ENCODE assay signal across 1 cellular context in the genomic region with DNA sequence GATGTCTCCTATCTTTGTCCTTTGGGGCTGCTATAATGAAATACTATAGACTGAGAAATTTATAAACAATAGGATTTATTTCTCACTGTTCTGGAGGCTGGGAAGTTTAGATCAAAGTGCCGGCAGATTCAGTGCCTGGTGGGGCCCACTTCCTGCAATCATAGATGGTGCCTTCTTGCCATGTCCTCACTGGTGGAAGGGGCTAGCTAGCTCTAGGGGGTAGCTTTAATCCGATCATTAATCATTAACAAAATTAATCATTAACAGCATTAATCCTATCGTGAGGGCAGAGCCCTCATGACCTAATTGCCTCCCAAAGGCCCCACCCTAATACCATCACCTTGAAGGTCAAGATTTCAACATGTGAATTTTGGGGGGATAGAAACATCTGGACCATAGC.
TF ChIP-seq lines count a peak whose summit lies in the region.

No MANE protein-coding gene starts in this region.

TF ChIP-seq in HepG2, 621 proteins besides CTCF, POLR2A, EP300 and RAD21 (continued from another document and continues in another):
- TF ChIP-seq, protein P1, sequence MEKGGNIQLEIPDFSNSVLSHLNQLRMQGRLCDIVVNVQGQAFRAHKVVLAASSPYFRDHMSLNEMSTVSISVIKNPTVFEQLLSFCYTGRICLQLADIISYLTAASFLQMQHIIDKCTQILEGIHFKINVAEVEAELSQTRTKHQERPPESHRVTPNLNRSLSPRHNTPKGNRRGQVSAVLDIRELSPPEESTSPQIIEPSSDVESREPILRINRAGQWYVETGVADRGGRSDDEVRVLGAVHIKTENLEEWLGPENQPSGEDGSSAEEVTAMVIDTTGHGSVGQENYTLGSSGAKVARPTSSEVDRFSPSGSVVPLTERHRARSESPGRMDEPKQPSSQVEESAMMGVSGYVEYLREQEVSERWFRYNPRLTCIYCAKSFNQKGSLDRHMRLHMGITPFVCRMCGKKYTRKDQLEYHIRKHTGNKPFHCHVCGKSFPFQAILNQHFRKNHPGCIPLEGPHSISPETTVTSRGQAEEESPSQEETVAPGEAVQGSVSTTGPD (CRISPR knock-in tag; IDR thresholded peaks at IDR 0.05), result no peak
- no peak for TF ChIP-seq HOXA7 (CRISPR knock-in tag; IDR thresholded peaks at IDR 0.05)
- peak; percentile 16 for TF ChIP-seq MED1 (CRISPR knock-in tag; IDR thresholded peaks at IDR 0.05)
- TF ChIP-seq FLYWCH1 (CRISPR knock-in tag; IDR thresholded peaks at IDR 0.05), result no peak
- no peak for TF ChIP-seq DR1 (CRISPR knock-in tag; IDR thresholded peaks at IDR 0.05)
- no peak for TF ChIP-seq ZNF557 (CRISPR knock-in tag; IDR thresholded peaks at IDR 0.05)
- no peak for TF ChIP-seq ZBTB42 (CRISPR knock-in tag; IDR thresholded peaks at IDR 0.05)
- no peak for TF ChIP-seq SRF (IDR thresholded peaks at IDR 0.05; ENCODE audit: low read depth, low read length)
- TF ChIP-seq, protein P2, sequence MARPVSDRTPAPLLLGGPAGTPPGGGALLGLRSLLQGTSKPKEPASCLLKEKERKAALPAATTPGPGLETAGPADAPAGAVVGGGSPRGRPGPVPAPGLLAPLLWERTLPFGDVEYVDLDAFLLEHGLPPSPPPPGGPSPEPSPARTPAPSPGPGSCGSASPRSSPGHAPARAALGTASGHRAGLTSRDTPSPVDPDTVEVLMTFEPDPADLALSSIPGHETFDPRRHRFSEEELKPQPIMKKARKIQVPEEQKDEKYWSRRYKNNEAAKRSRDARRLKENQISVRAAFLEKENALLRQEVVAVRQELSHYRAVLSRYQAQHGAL (CRISPR knock-in tag; IDR thresholded peaks at IDR 0.05; ENCODE audit: not compliant biosample characterization), result no peak
- TF ChIP-seq, protein P3, sequence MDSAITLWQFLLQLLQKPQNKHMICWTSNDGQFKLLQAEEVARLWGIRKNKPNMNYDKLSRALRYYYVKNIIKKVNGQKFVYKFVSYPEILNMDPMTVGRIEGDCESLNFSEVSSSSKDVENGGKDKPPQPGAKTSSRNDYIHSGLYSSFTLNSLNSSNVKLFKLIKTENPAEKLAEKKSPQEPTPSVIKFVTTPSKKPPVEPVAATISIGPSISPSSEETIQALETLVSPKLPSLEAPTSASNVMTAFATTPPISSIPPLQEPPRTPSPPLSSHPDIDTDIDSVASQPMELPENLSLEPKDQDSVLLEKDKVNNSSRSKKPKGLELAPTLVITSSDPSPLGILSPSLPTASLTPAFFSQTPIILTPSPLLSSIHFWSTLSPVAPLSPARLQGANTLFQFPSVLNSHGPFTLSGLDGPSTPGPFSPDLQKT (CRISPR knock-in tag; IDR thresholded peaks at IDR 0.05; ENCODE audit: borderline replicate concordance), result no peak
- no peak for TF ChIP-seq ZFP37 (CRISPR knock-in tag; IDR thresholded peaks at IDR 0.05; ENCODE audit: borderline replicate concordance)
- TF ChIP-seq ZNF3 (CRISPR knock-in tag; IDR thresholded peaks at IDR 0.05), result no peak
- no peak for TF ChIP-seq SMAD9 (CRISPR knock-in tag; IDR thresholded peaks at IDR 0.05)
- no peak for TF ChIP-seq ZFY (CRISPR knock-in tag; IDR thresholded peaks at IDR 0.05)
- TF ChIP-seq HMGXB3 (CRISPR knock-in tag; IDR thresholded peaks at IDR 0.05; ENCODE audit: borderline replicate concordance), result no peak
- no peak for TF ChIP-seq REXO4 (CRISPR knock-in tag; IDR thresholded peaks at IDR 0.05; ENCODE audit: borderline replicate concordance)
- 0 out of 2 replicates have a peak, but pooled peaks have one; percentile 22 for TF ChIP-seq PAWR (CRISPR knock-in tag; IDR thresholded peaks at IDR 0.05; ENCODE audit: borderline replicate concordance)
- TF ChIP-seq KDM5B (CRISPR knock-in tag; IDR thresholded peaks at IDR 0.05; ENCODE audit: borderline replicate concordance), result no peak
- TF ChIP-seq, protein P4, sequence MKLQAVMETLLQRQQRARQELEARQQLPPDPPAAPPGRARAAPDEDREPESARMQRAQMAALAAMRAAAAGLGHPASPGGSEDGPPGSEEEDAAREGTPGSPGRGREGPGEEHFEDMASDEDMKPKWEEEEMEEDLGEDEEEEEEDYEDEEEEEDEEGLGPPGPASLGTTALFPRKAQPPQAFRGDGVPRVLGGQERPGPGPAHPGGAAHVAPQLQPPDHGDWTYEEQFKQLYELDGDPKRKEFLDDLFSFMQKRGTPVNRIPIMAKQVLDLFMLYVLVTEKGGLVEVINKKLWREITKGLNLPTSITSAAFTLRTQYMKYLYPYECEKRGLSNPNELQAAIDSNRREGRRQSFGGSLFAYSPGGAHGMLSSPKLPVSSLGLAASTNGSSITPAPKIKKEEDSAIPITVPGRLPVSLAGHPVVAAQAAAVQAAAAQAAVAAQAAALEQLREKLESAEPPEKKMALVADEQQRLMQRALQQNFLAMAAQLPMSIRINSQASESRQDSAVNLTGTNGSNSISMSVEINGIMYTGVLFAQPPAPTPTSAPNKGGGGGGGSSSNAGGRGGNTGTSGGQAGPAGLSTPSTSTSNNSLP (IDR thresholded peaks at IDR 0.05; ENCODE audit: low read depth, low read length), result 0 out of 2 replicates have a peak, but pooled peaks have one; percentile 17
- no peak for TF ChIP-seq ZNF280D (CRISPR knock-in tag; IDR thresholded peaks at IDR 0.05)
- TF ChIP-seq, protein P5, sequence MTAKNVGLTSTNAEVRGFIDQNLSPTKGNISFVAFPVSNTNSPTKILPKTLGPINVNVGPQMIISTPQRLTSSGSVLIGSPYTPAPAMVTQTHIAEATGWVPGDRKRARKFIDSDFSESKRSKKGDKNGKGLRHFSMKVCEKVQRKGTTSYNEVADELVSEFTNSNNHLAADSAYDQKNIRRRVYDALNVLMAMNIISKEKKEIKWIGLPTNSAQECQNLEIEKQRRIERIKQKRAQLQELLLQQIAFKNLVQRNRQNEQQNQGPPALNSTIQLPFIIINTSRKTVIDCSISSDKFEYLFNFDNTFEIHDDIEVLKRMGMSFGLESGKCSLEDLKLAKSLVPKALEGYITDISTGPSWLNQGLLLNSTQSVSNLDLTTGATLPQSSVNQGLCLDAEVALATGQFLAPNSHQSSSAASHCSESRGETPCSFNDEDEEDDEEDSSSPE (CRISPR knock-in tag; IDR thresholded peaks at IDR 0.05), result no peak
- no peak for TF ChIP-seq TMF1 (CRISPR knock-in tag; IDR thresholded peaks at IDR 0.05; ENCODE audit: low read depth)
- TF ChIP-seq ERF (CRISPR knock-in tag; IDR thresholded peaks at IDR 0.05), result no peak
- TF ChIP-seq NKX3-1 (CRISPR knock-in tag; IDR thresholded peaks at IDR 0.05), result no peak
- TF ChIP-seq ZNF75D (CRISPR knock-in tag; IDR thresholded peaks at IDR 0.05; ENCODE audit: borderline replicate concordance), result no peak
- TF ChIP-seq ZNF556 (CRISPR knock-in tag; IDR thresholded peaks at IDR 0.05; ENCODE audit: borderline replicate concordance), result no peak
- no peak for TF ChIP-seq TERF1 (CRISPR knock-in tag; IDR thresholded peaks at IDR 0.05)
- TF ChIP-seq, protein P6, sequence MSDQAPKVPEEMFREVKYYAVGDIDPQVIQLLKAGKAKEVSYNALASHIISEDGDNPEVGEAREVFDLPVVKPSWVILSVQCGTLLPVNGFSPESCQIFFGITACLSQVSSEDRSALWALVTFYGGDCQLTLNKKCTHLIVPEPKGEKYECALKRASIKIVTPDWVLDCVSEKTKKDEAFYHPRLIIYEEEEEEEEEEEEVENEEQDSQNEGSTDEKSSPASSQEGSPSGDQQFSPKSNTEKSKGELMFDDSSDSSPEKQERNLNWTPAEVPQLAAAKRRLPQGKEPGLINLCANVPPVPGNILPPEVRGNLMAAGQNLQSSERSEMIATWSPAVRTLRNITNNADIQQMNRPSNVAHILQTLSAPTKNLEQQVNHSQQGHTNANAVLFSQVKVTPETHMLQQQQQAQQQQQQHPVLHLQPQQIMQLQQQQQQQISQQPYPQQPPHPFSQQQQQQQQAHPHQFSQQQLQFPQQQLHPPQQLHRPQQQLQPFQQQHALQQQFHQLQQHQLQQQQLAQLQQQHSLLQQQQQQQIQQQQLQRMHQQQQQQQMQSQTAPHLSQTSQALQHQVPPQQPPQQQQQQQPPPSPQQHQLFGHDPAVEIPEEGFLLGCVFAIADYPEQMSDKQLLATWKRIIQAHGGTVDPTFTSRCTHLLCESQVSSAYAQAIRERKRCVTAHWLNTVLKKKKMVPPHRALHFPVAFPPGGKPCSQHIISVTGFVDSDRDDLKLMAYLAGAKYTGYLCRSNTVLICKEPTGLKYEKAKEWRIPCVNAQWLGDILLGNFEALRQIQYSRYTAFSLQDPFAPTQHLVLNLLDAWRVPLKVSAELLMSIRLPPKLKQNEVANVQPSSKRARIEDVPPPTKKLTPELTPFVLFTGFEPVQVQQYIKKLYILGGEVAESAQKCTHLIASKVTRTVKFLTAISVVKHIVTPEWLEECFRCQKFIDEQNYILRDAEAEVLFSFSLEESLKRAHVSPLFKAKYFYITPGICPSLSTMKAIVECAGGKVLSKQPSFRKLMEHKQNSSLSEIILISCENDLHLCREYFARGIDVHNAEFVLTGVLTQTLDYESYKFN (CRISPR knock-in tag; conservative IDR thresholded peaks at IDR 0.05), result peak; percentile 32; the same call in 1 of the 2 replicates
- TF ChIP-seq ZNF224 (CRISPR knock-in tag; IDR thresholded peaks at IDR 0.05), result no peak
- no peak for TF ChIP-seq ZNF232 (CRISPR knock-in tag; IDR thresholded peaks at IDR 0.05; ENCODE audit: borderline replicate concordance)
- no peak for TF ChIP-seq JUNB (CRISPR knock-in tag; IDR thresholded peaks at IDR 0.05; ENCODE audit: borderline replicate concordance)
- no peak for TF ChIP-seq NFKBIZ (CRISPR knock-in tag; IDR thresholded peaks at IDR 0.05)
- no peak for TF ChIP-seq KDM4B (CRISPR knock-in tag; IDR thresholded peaks at IDR 0.05)
- peak; percentile 20; the same call in 1 of the 2 replicates for TF ChIP-seq RARA (CRISPR knock-in tag; IDR thresholded peaks at IDR 0.05)
- TF ChIP-seq ZSCAN5A (CRISPR knock-in tag; IDR thresholded peaks at IDR 0.05; ENCODE audit: borderline replicate concordance), result no peak
- TF ChIP-seq KLF12 (CRISPR knock-in tag; IDR thresholded peaks at IDR 0.05; ENCODE audit: borderline replicate concordance), result no peak
